9 cellular contexts compared by ENCODE assay signal in genomic region chr19:36573948-36574726, GRCh38. TPM values are rescaled to one million over a fixed set of nuclear protein-coding genes. Genes with fewer than 3 reads are reported as not detected.
DNase-seq lines count a peak whose midpoint lies in the region; ATAC-seq, FAIRE-seq and TF ChIP-seq lines count a peak whose summit lies in the region.
"Had no signal": no experiment of that assay in that cellular context is flagged by ENCODE, and none has a peak within 500 bp of the region (broad histone marks: within the 10 kb centered on the region; RNA-seq: fewer than 3 reads in every experiment).

No MANE protein-coding gene starts in this region.

- H3K27me3 ChIP-seq in GM23248 (replicated peaks; ENCODE audit: insufficient read depth) (no peaks in the 10 kb centered on the region), prostate gland (replicated peaks; ENCODE audit: insufficient read depth) (no peaks in the 10 kb centered on the region)

- DNase-seq in A549 (ENCODE audit: low read depth in 1 of 2, low spot score in 1 of 2) (no peak), GM23248 (peak; percentile 62), globus pallidus (ENCODE audit: low spot score) (peak; percentile 1), prostate gland (ENCODE audit: low spot score) (no peak)

- no peaks in the 10 kb centered on the region for H3K9me2 ChIP-seq in GM23248 (ENCODE audit: insufficient read depth)

- H3K4me1 ChIP-seq in A549 (no peaks in the 10 kb centered on the region), GM23248 (ENCODE audit: insufficient read depth) (peaks cover 6% of the 10 kb centered on the region; the same call in 1 of the 2 replicates), prostate gland (replicated peaks) (no peaks in the 10 kb centered on the region)

- no peak for TF ChIP-seq CTCF in A549 (IDR thresholded peaks at IDR 0.05)
- no peak for TF ChIP-seq CTCF in WI38 (IDR thresholded peaks at IDR 0.05; ENCODE audit: low read depth, low read length)
- no peak for TF ChIP-seq CTCF in prostate gland (IDR thresholded peaks at IDR 0.05)

- H2AFZ ChIP-seq in GM23248, result peak overlapping the region; percentile 92

- CTCF ChIA-PET in A549 (lab: Yijun Ruan, JAX), result interaction anchor here (0.6 to 1.2 kb wide), 2 partner anchors 21 to 238 kb away, joined by 3 read pairs; no protein-coding TSS in a partner anchor

- 72% methylated on average over 15 of the region's 15 CpGs for WGBS in A549 (ENCODE audit: missing lambda C conversion rate)
- WGBS in GM23248 (ENCODE audit: low coverage in 1 of 2, low lambda C conversion rate in 2 of 2, missing lambda C conversion rate in 2 of 2), 2 experiments, result 42 to 45% methylated on average over 15 of the region's 15 CpGs
- WGBS in prostate gland, result 23% methylated on average over 15 of the region's 15 CpGs

- peak overlapping the region; percentile 71 for H3K4me3 ChIP-seq in A549
- H3K4me3 ChIP-seq in GM23248, result peak overlapping the region; percentile 94
- peak overlapping the region; percentile 92 for H3K4me3 ChIP-seq in WI38 (ENCODE audit: low read depth, low read length)
- H3K4me3 ChIP-seq in prostate gland, result peak overlapping the region; percentile 68 to 81

- H3F3A ChIP-seq in GM23248 (ENCODE audit: insufficient read depth), result no peaks in the 10 kb centered on the region

- no peak for FAIRE-seq in A549 (lab: Jason Lieb, UNC)

- in situ Hi-C loops in GM23248 (cut with MboI), result no loop called here

- H3K36me3 ChIP-seq in GM23248 (ENCODE audit: low read depth), result peaks cover 15% of the 10 kb centered on the region
- H3K36me3 ChIP-seq in prostate gland, result peaks cover 0 to 8% of the 10 kb centered on the region in 2 donors

- ATAC-seq in A549, result peak; percentile 6 to 25; a peak in 4 of 6 replicates
- no peak for ATAC-seq in GM18858 (IDR thresholded peaks at IDR 0.05; ENCODE audit: unreplicated experiment)
- ATAC-seq in HG02981 (IDR thresholded peaks at IDR 0.05; ENCODE audit: unreplicated experiment), result no peak
- ATAC-seq in HG02798 (IDR thresholded peaks at IDR 0.05; ENCODE audit: poor library complexity, unreplicated experiment), result no peak
- ATAC-seq: HCT116 had no signal

- TF ChIP-seq POLR2A in A549 (IDR thresholded peaks at IDR 0.05; ENCODE audit: low read length) (no peak), prostate gland (IDR thresholded peaks at IDR 0.05) (no peak)

- POLR2A ChIA-PET in A549 (lab: Yijun Ruan, JAX), result interaction anchor here (1.2 to 1.9 kb wide), 3 partner anchors 46 to 113 kb away, joined by 3 to 21 read pairs (median 18); partner anchors contain the start of genes ZNF260 and ZNF566

- intact Hi-C loops in prostate gland (cut with DNase I), result no loop called here

- no peak for TF ChIP-seq EP300 in A549 (IDR thresholded peaks at IDR 0.05)

- H3K9ac ChIP-seq in GM23248, result peak overlapping the region; percentile 94

- no peaks in the 10 kb centered on the region for H4K20me1 ChIP-seq in GM23248 (ENCODE audit: insufficient read depth)

- TF ChIP-seq RAD21 in A549 (conservative IDR thresholded peaks at IDR 0.05 in 1 of 2, IDR thresholded peaks at IDR 0.05 in 1 of 2), result no peak

- H3K27ac ChIP-seq in A549 (peak overlapping the region; percentile 72 to 86), GM23248 (peak overlapping the region; percentile 80), prostate gland (peak overlapping the region; percentile 80 to 82)

- H3K9me3 ChIP-seq in A549 (peaks cover 95% of the 10 kb centered on the region), GM23248 (ENCODE audit: low read depth) (no peaks in the 10 kb centered on the region), prostate gland (no peaks in the 10 kb centered on the region)

- peaks cover 95% of the 10 kb centered on the region for H3K79me2 ChIP-seq in GM23248 (ENCODE audit: insufficient read depth)

- H3K4me2 ChIP-seq in A549 (peak overlapping the region; percentile 65), GM23248 (ENCODE audit: unreplicated experiment) (peak overlapping the region; percentile 83)

TF ChIP-seq in A549, 52 proteins besides CTCF, POLR2A, EP300 and RAD21:
- TF ChIP-seq NPAS2 (CRISPR knock-in tag; IDR thresholded peaks at IDR 0.05; ENCODE audit: borderline replicate concordance), result no peak
- 0 out of 2 replicates have a peak, but pooled peaks have one; percentile 30 for TF ChIP-seq HEYL (CRISPR knock-in tag; IDR thresholded peaks at IDR 0.05)
- no peak for TF ChIP-seq EHF (CRISPR knock-in tag; IDR thresholded peaks at IDR 0.05)

RNA-seq across cellular contexts. Expression of gene ZNF529, which starts 1.0 kb away (rescaled TPM):
- polyA plus RNA-seq in A549 (2011; rRNA removed), result 6.0 and 7.0 TPM in 2 replicates
- polyA plus RNA-seq in A549 (2012; cell fraction: cytosol; rRNA removed), result 1.1 and 1.5 TPM in 2 replicates
- 2.4 and 5.4 TPM in 2 replicates for polyA plus RNA-seq in A549 (2012; cell fraction: nucleus; rRNA removed)
- 3.1 to 3.6 TPM (median 3.2 TPM) in 3 replicates for polyA plus RNA-seq in A549 (2017; fragmentation: RNase III; extraction: RNeasy Plus Mini Kit Qiagen cat#74134 plus additional on column Dnase treatment)
- 4.2 and 7.1 TPM in 2 replicates for polyA minus RNA-seq in A549 (2011; rRNA and poly(A)+ RNA removed)
- total RNA-seq in GM23248 (2014; rRNA removed; shearing (Covaris generic)), result 8.5 and 15.0 TPM in 2 replicates
- polyA plus RNA-seq in GM23248 (2016; fragmentation: Nextera tagmentation; extraction: Ambion mirVana), result 6.1 and 6.3 TPM in 2 replicates
- total RNA-seq in prostate gland, result 10 to 100 TPM in 1 of 2 donors, 1 to 10 TPM in 1; 8.4 to 13.5 TPM

RNA-seq across cellular contexts. Expression of gene ZNF382, which starts 31.0 kb away (rescaled TPM):
- polyA plus RNA-seq in A549 (2011; rRNA removed) (0.24 and 0.30 TPM in 2 replicates), A549 (2017; fragmentation: RNase III; extraction: RNeasy Plus Mini Kit Qiagen cat#74134 plus additional on column Dnase treatment) (0.04 to 0.12 TPM (median 0.08 TPM) in 3 replicates), GM23248 (2016; fragmentation: Nextera tagmentation; extraction: Ambion mirVana) (4.8 and 5.3 TPM in 2 replicates)
- polyA plus RNA-seq in A549 (2012; cell fraction: cytosol; rRNA removed), result 0.01 and 0.04 TPM in 2 replicates
- polyA plus RNA-seq in A549 (2012; cell fraction: nucleus; rRNA removed), result 0.02 and 0.22 TPM in 2 replicates
- polyA minus RNA-seq in A549 (2011; rRNA and poly(A)+ RNA removed), result 0.12 and 0.29 TPM in 2 replicates
- 7.1 and 11.1 TPM in 2 replicates for total RNA-seq in GM23248 (2014; rRNA removed; shearing (Covaris generic))
- total RNA-seq in prostate gland, result 10 to 100 TPM in 1 of 2 donors, 1 to 10 TPM in 1; 9.6 to 10.9 TPM

RNA-seq across cellular contexts. Expression of gene ZNF260, which starts 46.1 kb away (rescaled TPM):
- polyA plus RNA-seq in A549 (2011; rRNA removed) (19.3 and 25.6 TPM in 2 replicates), A549 (2017; fragmentation: RNase III; extraction: RNeasy Plus Mini Kit Qiagen cat#74134 plus additional on column Dnase treatment) (22.0 to 23.8 TPM (median 22.8 TPM) in 3 replicates), GM23248 (2016; fragmentation: Nextera tagmentation; extraction: Ambion mirVana) (13.2 and 13.6 TPM in 2 replicates)
- polyA plus RNA-seq in A549 (2012; cell fraction: cytosol; rRNA removed), result 3.0 and 3.6 TPM in 2 replicates
- polyA plus RNA-seq in A549 (2012; cell fraction: nucleus; rRNA removed), result 1.4 and 4.0 TPM in 2 replicates
- polyA minus RNA-seq in A549 (2011; rRNA and poly(A)+ RNA removed), result 32.2 and 36.6 TPM in 2 replicates
- 11.9 and 12.9 TPM in 2 replicates for total RNA-seq in GM23248 (2014; rRNA removed; shearing (Covaris generic))
- total RNA-seq in prostate gland, result 10 to 100 TPM in 1 of 2 donors, 1 to 10 TPM in 1; 6.2 to 11.9 TPM

Comparison
In these comparisons a context has a peak if more than half of its experiments do, and no peak if none do; other contexts are left out.
1. ATAC-seq: peak in A549 (2 of 2); none in GM18858 (single experiment), HG02981 (single experiment) and HG02798 (single experiment).
2. DNase-seq: peak in GM23248 (single experiment) and globus pallidus (single experiment); none in A549 (0 of 2) and prostate gland (single experiment).
3. Peak in every context shown above with its lines, with median percentiles within 50 percentile points of each other: H3K27ac ChIP-seq and H3K4me3 ChIP-seq.